8 cellular contexts compared by ENCODE assay signal in genomic region chr15:68261241-68261640, GRCh38.
"Had no signal": no experiment of that assay in that cellular context is flagged by ENCODE, and none has a peak within 500 bp of the region (broad histone marks: within the 10 kb centered on the region; RNA-seq: fewer than 3 reads in every experiment).

No MANE protein-coding gene starts in this region.

- H3K4me3 Mint-ChIP-seq: GM23338, H9 had no signal

- FAIRE-seq: H1, H54, HTR-8/SVneo, K562 had no signal

- H3K27ac Mint-ChIP-seq: GM23338, H9 had no signal

- H2AFZ ChIP-seq: GM23338 had no signal

- H3K9me3 Mint-ChIP-seq: GM23338 had no signal

- DNase-seq: H9, HCEC 1CT, IMR-90 had no signal

- ATAC-seq: GM23338, K562 had no signal

- H3K4me3 ChIP-seq: GM23338, K562 had no signal

- H3K4me2 ChIP-seq: GM23338 had no signal
